ENCODE assay signal across 20 cellular contexts in the genomic region with DNA sequence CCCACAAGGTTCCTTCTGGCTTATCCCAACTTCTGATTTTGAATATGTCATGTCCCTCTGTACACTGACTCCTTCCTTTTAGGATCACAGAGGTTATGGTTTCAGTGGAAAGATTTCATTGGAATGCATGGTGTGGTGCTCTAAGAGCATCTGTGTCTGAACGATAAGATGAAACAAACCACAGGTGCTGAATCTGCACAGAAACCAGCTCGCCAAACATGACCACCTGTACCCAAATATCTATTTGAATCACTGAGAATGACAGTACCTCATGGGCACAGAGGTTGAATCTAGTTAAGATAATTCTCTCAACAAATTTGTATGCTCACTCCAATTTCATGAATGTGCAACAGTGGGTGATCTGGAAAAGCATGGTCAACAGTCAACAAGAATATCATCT.
"Had no signal": no experiment of that assay in that cellular context is flagged by ENCODE, and none has a peak within 500 bp of the region (broad histone marks: within the 10 kb centered on the region; RNA-seq: fewer than 3 reads in every experiment).

No MANE protein-coding gene starts in this region.

- DNase-seq: IMR-90, Karpas-422, KG1, MG63, NCI-H1092 treated with DMSO at 0.1 percent for 48 hours, NCI-H1436, NCI-H1694 treated with DMSO at 0.1 percent for 48 hours, NCI-H1930, NCI-H2081, NCI-H2107, NCI-H2171 treated with DMSO at 0.1 percent for 48 hours, NCI-H345, NCI-H446 treated with DMSO at 0.1 percent for 48 hours, NCI-H510A treated with DMSO at 0.1 percent for 48 hours, NCI-H69, NCI-H774, SHP77, SK-N-SH, SW 1271, T-cell had no signal

- H3K9me3 ChIP-seq: SK-N-SH had no signal

- H3K27me3 ChIP-seq: MG63 had no signal

- H3K36me3 ChIP-seq: MG63 had no signal

- H3K4me3 ChIP-seq: MG63 had no signal
